ENCODE assay signal across 8 cellular contexts in the genomic region with DNA sequence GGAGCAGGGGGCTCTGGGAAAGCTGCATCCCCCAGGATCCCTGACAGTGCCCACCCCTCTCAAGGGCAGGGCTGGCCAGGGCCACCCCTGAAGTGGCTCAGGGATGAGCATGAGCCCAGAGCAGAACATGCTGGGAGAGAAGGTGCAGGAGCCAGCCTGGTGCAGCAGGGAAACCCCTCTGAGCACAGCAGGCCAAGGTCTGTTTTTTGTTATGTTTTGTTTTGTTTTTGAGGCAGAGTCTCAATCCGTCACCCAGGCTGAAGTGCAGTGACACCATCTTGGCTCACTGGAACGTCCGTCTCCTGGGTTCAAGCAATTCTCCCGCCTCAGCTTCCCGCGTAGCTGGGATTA. TPM values are rescaled to one million over a fixed set of nuclear protein-coding genes. Genes with fewer than 3 reads are reported as not detected.
A peak's percentile ranks its signal among the peaks of the same experiment; 100 is the strongest.
DNase-seq lines count a peak whose midpoint lies in the region; ATAC-seq and TF ChIP-seq lines count a peak whose summit lies in the region.

No MANE protein-coding gene starts in this region.

- peaks cover 40% of the 10 kb centered on the region for H3K4me1 ChIP-seq in CD4-positive, alpha-beta memory T cell (ENCODE audit: insufficient read depth, low read length)
- H3K4me1 ChIP-seq in NT2/D1 (ENCODE audit: insufficient read depth, insufficient read length): peaks cover 19% of the 10 kb centered on the region
- peaks cover 38% of the 10 kb centered on the region for H3K4me1 ChIP-seq in effector memory CD4-positive, alpha-beta T cell (ENCODE audit: control insufficient read depth, insufficient read depth, low read length, poor library complexity, severe bottlenecking)
- peaks cover 33% of the 10 kb centered on the region for H3K4me1 ChIP-seq in psoas muscle

- peaks cover 24 to 60% (median 39%) of the 10 kb centered on the region in 4 donors for H3K4me1 Mint-ChIP-seq in CD4-positive, alpha-beta memory T cell

- peak in 2 of 4 donors; percentile 2 to 16 for ATAC-seq in psoas muscle
- ATAC-seq in HG02759 (IDR thresholded peaks at IDR 0.05; ENCODE audit: unreplicated experiment): no peak
- no peak for ATAC-seq in GM18505 (IDR thresholded peaks at IDR 0.05; ENCODE audit: unreplicated experiment)

- peak overlapping the region; percentile 55 to 79 (median 72) for H3K4me3 Mint-ChIP-seq in CD4-positive, alpha-beta memory T cell

- CTCF ChIA-PET in CD4-positive, alpha-beta memory T cell (lab: Charles Lee; ENCODE audit: partially characterized antibody): no interaction called here

- intact Hi-C loops in CD4-positive, alpha-beta memory T cell (cut with micrococcal nuclease): loop anchor here (1.0 to 10.0 kb wide), 3 partner anchors 32 to 221 kb away; a partner anchor contains a TSS
- intact Hi-C loops in psoas muscle (cut with DNase I): no loop called here
- intact Hi-C loops in cardiac septum (cut with DNase I): no loop called here

- no peak for TF ChIP-seq CTCF in psoas muscle (IDR thresholded peaks at IDR 0.05)

- POLR2A ChIA-PET in CD4-positive, alpha-beta memory T cell (lab: Charles Lee; ENCODE audit: partially characterized antibody): interaction anchor here (0.9 to 8.1 kb wide), 4 partner anchors 31 to 145 kb away, joined by 3 to 71 read pairs (median 13); a partner anchor contains a TSS

- peak overlapping the region; percentile 75 for H3K27ac ChIP-seq in CD4-positive, alpha-beta memory T cell (ENCODE audit: low read depth, low read length)
- H3K27ac ChIP-seq in effector memory CD4-positive, alpha-beta T cell (ENCODE audit: insufficient read depth, low read length, poor library complexity, severe bottlenecking): peak overlapping the region; percentile 76
- no peak overlapping the region for H3K27ac ChIP-seq in psoas muscle

- no peak for TF ChIP-seq POLR2A in GM18505 (IDR thresholded peaks at IDR 0.05; ENCODE audit: borderline replicate concordance, extremely low read depth, insufficient read depth, insufficient read length)

- DNase-seq in CD4-positive, alpha-beta memory T cell: no peak
- no peak for DNase-seq in NT2/D1 (ENCODE audit: low read depth, low spot score)
- DNase-seq in effector memory CD4-positive, alpha-beta T cell: no peak
- DNase-seq in psoas muscle: no peak
- DNase-seq in glomerular visceral epithelial cell (ENCODE audit: extremely low spot score): no peak
- no peak for DNase-seq in cardiac septum (ENCODE audit: low spot score)

- no peaks in the 10 kb centered on the region for H3K9me3 Mint-ChIP-seq in CD4-positive, alpha-beta memory T cell

- H3K27me3 ChIP-seq in CD4-positive, alpha-beta memory T cell (ENCODE audit: insufficient read depth, low read length): no peaks in the 10 kb centered on the region
- peaks cover 15% of the 10 kb centered on the region for H3K27me3 ChIP-seq in NT2/D1 (ENCODE audit: insufficient read depth, insufficient read length)
- H3K27me3 ChIP-seq in effector memory CD4-positive, alpha-beta T cell (replicated peaks; ENCODE audit: control insufficient read depth, insufficient read depth, low read length, poor library complexity, severe bottlenecking): no peaks in the 10 kb centered on the region
- peaks cover 0 to 16% (median 7%) of the 10 kb centered on the region in 3 donors for H3K27me3 ChIP-seq in psoas muscle (ENCODE audit: insufficient read depth in 3 of 3, low read length in 2 of 3)

- peak overlapping the region; percentile 81 for H3K9ac ChIP-seq in NT2/D1 (ENCODE audit: insufficient read length, low read depth)

- H3K9me3 ChIP-seq in CD4-positive, alpha-beta memory T cell (ENCODE audit: control insufficient read depth in 1 of 2, low read length in 2 of 2): no peaks in the 10 kb centered on the region
- H3K9me3 ChIP-seq in NT2/D1 (ENCODE audit: insufficient read depth, low read length): no peaks in the 10 kb centered on the region
- H3K9me3 ChIP-seq in effector memory CD4-positive, alpha-beta T cell (ENCODE audit: control insufficient read depth, low read length): no peaks in the 10 kb centered on the region
- no peaks in the 10 kb centered on the region for H3K9me3 ChIP-seq in psoas muscle

- WGBS in psoas muscle, 3 donors: 92 to 98% (median 95%) methylated on average over 6 of the region's 6 CpGs

- no peaks in the 10 kb centered on the region for H3K27me3 Mint-ChIP-seq in CD4-positive, alpha-beta memory T cell

- peaks cover 4% of the 10 kb centered on the region for H3K36me3 ChIP-seq in CD4-positive, alpha-beta memory T cell (ENCODE audit: insufficient read depth, low read length)
- H3K36me3 ChIP-seq in NT2/D1 (ENCODE audit: insufficient read depth, insufficient read length, low read length): peaks cover 13% of the 10 kb centered on the region
- no peaks in the 10 kb centered on the region for H3K36me3 ChIP-seq in effector memory CD4-positive, alpha-beta T cell (ENCODE audit: control insufficient read depth, insufficient read depth, low read length)
- no peaks in the 10 kb centered on the region for H3K36me3 ChIP-seq in psoas muscle (ENCODE audit: insufficient read depth in 1 of 2, low read depth in 1 of 2)

- peak overlapping the region in 1 of 2 donors; percentile 73 for H3K4me3 ChIP-seq in CD4-positive, alpha-beta memory T cell (ENCODE audit: low read length in 2 of 2)
- H3K4me3 ChIP-seq in NT2/D1 (ENCODE audit: insufficient read length, low read depth): peak overlapping the region; percentile 27
- H3K4me3 ChIP-seq in effector memory CD4-positive, alpha-beta T cell (ENCODE audit: insufficient read depth, low read depth, low read length, poor library complexity, severe bottlenecking): peak overlapping the region; percentile 83
- H3K4me3 ChIP-seq in psoas muscle: peak overlapping the region; percentile 88

- peaks cover 6 to 11% of the 10 kb centered on the region in 2 donors for H3K36me3 Mint-ChIP-seq in CD4-positive, alpha-beta memory T cell

- H3K27ac Mint-ChIP-seq in CD4-positive, alpha-beta memory T cell: peak overlapping the region; percentile 52 to 83 (median 70)

RNA-seq across cellular contexts. Expression of a gene that starts 0.8 kb away (rescaled TPM):
- 100 to 1,000 TPM; 217 to 221 TPM for total RNA-seq in CD4-positive, alpha-beta memory T cell
- 10 to 100 TPM; 13.2 to 42.9 TPM for polyA plus RNA-seq in CD4-positive, alpha-beta memory T cell
- total RNA-seq in psoas muscle (10 to 100 TPM; 75.3 to 98.0 (median 82.8) TPM), cardiac septum (63.5 TPM)
- polyA plus RNA-seq in psoas muscle: 10 to 100 TPM; 42.1 to 58.6 (median 54.9) TPM

RNA-seq across cellular contexts. Expression of a gene that starts 5.7 kb away (rescaled TPM):
- total RNA-seq in CD4-positive, alpha-beta memory T cell: 1 to 10 TPM; 4.4 to 4.5 TPM
- polyA plus RNA-seq in CD4-positive, alpha-beta memory T cell: under 1 TPM; 0.07 to 0.48 TPM
- under 1 TPM in 1 of 4 donors, not detected in 3; 0.21 TPM for total RNA-seq in psoas muscle
- polyA plus RNA-seq in psoas muscle: under 1 TPM in 2 of 3 donors, not detected in 1; 0.01 to 0.05 TPM
- 0.13 TPM for total RNA-seq in cardiac septum

RNA-seq across cellular contexts. Expression of a gene that starts 11.0 kb away (rescaled TPM):
- not detected for total RNA-seq in CD4-positive, alpha-beta memory T cell
- polyA plus RNA-seq in CD4-positive, alpha-beta memory T cell: not detected
- total RNA-seq in psoas muscle (not detected), cardiac septum (not detected)
- not detected for polyA plus RNA-seq in psoas muscle

RNA-seq across cellular contexts. Expression of a gene that starts 31.9 kb away (rescaled TPM):
- 100 to 1,000 TPM; 152 to 155 TPM for total RNA-seq in CD4-positive, alpha-beta memory T cell
- 10 to 100 TPM; 21.7 to 33.8 TPM for polyA plus RNA-seq in CD4-positive, alpha-beta memory T cell
- total RNA-seq in psoas muscle: 10 to 100 TPM; 16.7 to 18.6 (median 17.3) TPM
- polyA plus RNA-seq in psoas muscle: 10 to 100 TPM; 14.9 to 24.1 (median 15.6) TPM
- total RNA-seq in cardiac septum: 28.7 TPM

RNA-seq across cellular contexts. Expression of a gene that starts 32.4 kb away (rescaled TPM):
- 10 to 100 TPM; 81.1 to 81.8 TPM for total RNA-seq in CD4-positive, alpha-beta memory T cell
- polyA plus RNA-seq in CD4-positive, alpha-beta memory T cell: 10 to 100 TPM; 36.4 to 36.9 TPM
- 10 to 100 TPM; 19.2 to 24.2 (median 21.7) TPM for total RNA-seq in psoas muscle
- polyA plus RNA-seq in psoas muscle: 10 to 100 TPM; 21.8 to 26.3 (median 23.7) TPM
- total RNA-seq in cardiac septum: 25.1 TPM
